25 cellular contexts compared by ENCODE assay signal in the genomic region with DNA sequence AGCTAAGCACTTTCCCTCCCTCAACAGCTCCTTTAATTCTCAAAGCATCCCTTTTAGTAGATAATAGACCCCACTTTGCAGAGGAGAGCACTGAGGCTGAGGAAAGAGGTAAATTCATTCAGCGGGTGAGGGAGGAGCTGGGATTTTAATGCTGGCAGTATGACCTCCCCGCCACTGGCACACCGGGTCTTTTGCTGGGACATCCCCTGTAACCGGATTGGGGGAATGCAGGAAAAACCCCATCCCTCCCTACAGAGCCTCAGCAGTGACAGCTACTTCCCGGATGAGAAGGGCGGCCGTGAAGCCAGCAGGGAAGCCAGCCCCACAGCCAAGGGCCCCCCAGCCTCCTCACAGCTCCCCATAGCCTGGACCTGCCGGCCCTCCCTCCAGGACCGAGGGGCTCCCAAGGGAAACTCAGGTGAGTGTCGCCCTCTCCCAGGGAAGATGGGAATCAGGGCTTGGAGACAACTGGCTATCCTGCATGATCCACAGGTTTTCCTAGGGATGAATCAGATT. TPM values are rescaled to one million over a fixed set of nuclear protein-coding genes. Genes with fewer than 3 reads are reported as not detected.
DNase-seq lines count a peak whose midpoint lies in the region; ATAC-seq and TF ChIP-seq lines count a peak whose summit lies in the region.
"Had no signal": no experiment of that assay in that cellular context is flagged by ENCODE, and none has a peak within 500 bp of the region (broad histone marks: within the 10 kb centered on the region; RNA-seq: fewer than 3 reads in every experiment).

No MANE protein-coding gene starts in this region.

- H3K36me3 ChIP-seq in vagina (no peaks in the 10 kb centered on the region), ascending aorta (peaks cover 0 to 16% of the 10 kb centered on the region in 2 donors)

- H3K27ac Mint-ChIP-seq in activated T-cell treated with anti-CD3 and anti-CD28 coated beads, Interleukin-2, amount 50 U/mL, for 24 hours, result no peak overlapping the region

- H3K9me3 ChIP-seq in vagina (no peaks in the 10 kb centered on the region), ascending aorta (no peaks in the 10 kb centered on the region)

- TF ChIP-seq POLR2A in vagina (IDR thresholded peaks at IDR 0.05), result no peak

- no peaks in the 10 kb centered on the region for H3K27me3 ChIP-seq in vagina
- H3K27me3 ChIP-seq in ascending aorta, result no peaks in the 10 kb centered on the region

- intact Hi-C loops in vagina (cut with DNase I), result loop anchor here (5.0 kb wide), 1 partner anchor 227 kb away; no protein-coding TSS in a partner anchor
- intact Hi-C loops in ascending aorta (cut with DNase I), result no loop called here

- peaks cover 27% of the 10 kb centered on the region for H3K4me1 Mint-ChIP-seq in activated T-cell treated with anti-CD3 and anti-CD28 coated beads, Interleukin-2, amount 50 U/mL, for 24 hours (ENCODE audit: low read depth)

- no peak overlapping the region for H3K4me3 Mint-ChIP-seq in activated T-cell treated with anti-CD3 and anti-CD28 coated beads, Interleukin-2, amount 50 U/mL, for 24 hours

- TF ChIP-seq CTCF in vagina (IDR thresholded peaks at IDR 0.05) (no peak), ascending aorta (IDR thresholded peaks at IDR 0.05) (no peak)

- no peaks in the 10 kb centered on the region for H3K27me3 Mint-ChIP-seq in activated T-cell treated with anti-CD3 and anti-CD28 coated beads, Interleukin-2, amount 50 U/mL, for 24 hours

- no peak overlapping the region for H3K4me3 ChIP-seq in vagina
- no peak overlapping the region for H3K4me3 ChIP-seq in ascending aorta
- H3K4me3 ChIP-seq: GM23248 had no signal

- peaks cover 39% of the 10 kb centered on the region for H3K36me3 Mint-ChIP-seq in activated T-cell treated with anti-CD3 and anti-CD28 coated beads, Interleukin-2, amount 50 U/mL, for 24 hours (ENCODE audit: low read depth)

- H3K9me3 Mint-ChIP-seq in activated T-cell treated with anti-CD3 and anti-CD28 coated beads, Interleukin-2, amount 50 U/mL, for 24 hours, result no peaks in the 10 kb centered on the region

- H3K27ac ChIP-seq in vagina (no peak overlapping the region), ascending aorta (no peak overlapping the region)
- H3K27ac ChIP-seq: GM23248, RWPE1 had no signal

- H3K4me1 ChIP-seq in vagina, result peaks cover 13% of the 10 kb centered on the region
- no peaks in the 10 kb centered on the region for H3K4me1 ChIP-seq in ascending aorta

- peak; percentile 7 to 15 for DNase-seq in activated T-cell treated with anti-CD3 and anti-CD28 coated beads, Interleukin-2, amount 50 U/mL, for 48 hours
- DNase-seq in activated T-cell treated with anti-CD3 and anti-CD28 coated beads, Interleukin-2, amount 50 U/mL, for 24 hours, result no peak
- DNase-seq in ecto neural progenitor cell (ENCODE audit: low spot score) (peak; percentile 42), mesenteric fat pad (ENCODE audit: low spot score) (peak; percentile 78), vagina (ENCODE audit: extremely low spot score in 2 of 2) (peak; percentile 47 to 64), islet precursor cell (no peak), ascending aorta (ENCODE audit: low spot score in 2 of 2) (no peak)
- DNase-seq: DMS153, DND-41, GM23248, NCI-H1048, NCI-H1417, NCI-H1694 treated with DMSO at 0.1 percent for 48 hours, NCI-H2081, NCI-H2227 treated with DMSO at 0.1 percent for 48 hours, NCI-H69, SHP77 had no signal

- no peak for ATAC-seq in HG03159 (IDR thresholded peaks at IDR 0.05; ENCODE audit: unreplicated experiment)
- ATAC-seq: HCT116, Panc1 had no signal

RNA-seq across cellular contexts. Expression of a gene that starts 12.1 kb away (rescaled TPM):
- total RNA-seq in mesenteric fat pad (3.6 TPM), vagina (6.1 TPM), ascending aorta (5.9 TPM)

RNA-seq across cellular contexts. Expression of a gene that starts 22.0 kb away (rescaled TPM):
- total RNA-seq in mesenteric fat pad (not detected), vagina (not detected), ascending aorta (not detected)
- total RNA-seq: A172, GM23248, HT-29, NCI-H460, SK-MEL-5 had no signal

RNA-seq across cellular contexts. Expression of a gene that starts 36.9 kb away (rescaled TPM):
- total RNA-seq in mesenteric fat pad, result 0.35 TPM
- 2.9 TPM for total RNA-seq in vagina
- total RNA-seq in ascending aorta, result 5.6 TPM
- total RNA-seq: A172, GM23248, HT-29, SK-MEL-5 had no signal

RNA-seq across cellular contexts. Expression of a gene that starts 55.6 kb away (rescaled TPM):
- total RNA-seq in mesenteric fat pad (3.6 TPM), vagina (1.2 TPM), ascending aorta (not detected)
- total RNA-seq: A172, GM23248, NCI-H460, SK-MEL-5 had no signal

Comparison
In these comparisons a context has a peak if more than half of its experiments do, and no peak if none do; other contexts are left out.
1. DNase-seq: peak in activated T-cell treated with anti-CD3 and anti-CD28 coated beads, Interleukin-2, amount 50 U/mL, for 48 hours (2 of 2), ecto neural progenitor cell (single experiment), mesenteric fat pad (single experiment) and vagina (2 of 2); none in activated T-cell treated with anti-CD3 and anti-CD28 coated beads, Interleukin-2, amount 50 U/mL, for 24 hours (single experiment), islet precursor cell (single experiment) and ascending aorta (0 of 2).